8 cellular contexts compared by ENCODE assay signal in genomic region chr1:119611701-119612113, GRCh38. TPM values are rescaled to one million over a fixed set of nuclear protein-coding genes. Genes with fewer than 3 reads are reported as not detected.
DNase-seq lines count a peak whose midpoint lies in the region; ATAC-seq and TF ChIP-seq lines count a peak whose summit lies in the region.

No MANE protein-coding gene starts in this region.

- no peak overlapping the region for H3K27ac Mint-ChIP-seq in CD8-positive, alpha-beta T cell

- ATAC-seq in CD8-positive, alpha-beta T cell: no peak
- ATAC-seq in HG03139 (IDR thresholded peaks at IDR 0.05; ENCODE audit: unreplicated experiment): no peak

- no peaks in the 10 kb centered on the region for H3K9me3 Mint-ChIP-seq in CD8-positive, alpha-beta T cell

- H3K36me3 Mint-ChIP-seq in CD8-positive, alpha-beta T cell: no peaks in the 10 kb centered on the region

- H3K27ac ChIP-seq in CD8-positive, alpha-beta T cell (ENCODE audit: low read depth, low read length): no peak overlapping the region

- H3K9me3 ChIP-seq in CD8-positive, alpha-beta T cell (ENCODE audit: low read length): no peaks in the 10 kb centered on the region

- TF ChIP-seq CTCF in CD8-positive, alpha-beta T cell (IDR thresholded peaks at IDR 0.05): peak; percentile 52

- no peaks in the 10 kb centered on the region for H3K36me3 ChIP-seq in CD8-positive, alpha-beta T cell (ENCODE audit: insufficient read depth, low read length)

- no peaks in the 10 kb centered on the region for H3K27me3 ChIP-seq in CD8-positive, alpha-beta T cell (ENCODE audit: insufficient read depth, low read length)

- no peak overlapping the region for H3K4me3 ChIP-seq in CD8-positive, alpha-beta T cell (ENCODE audit: low read depth, low read length)

- CTCF ChIA-PET in CD8-positive, alpha-beta T cell (lab: Charles Lee): interaction anchor here (0.6 to 1.2 kb wide), 3 partner anchors 63 to 274 kb away, joined by 3 to 5 read pairs (median 3); no protein-coding TSS in a partner anchor
- CTCF ChIA-PET in HEK293T (lab: Yijun Ruan, JAX): interaction anchor here (0.6 to 1.4 kb wide), 10 partner anchors 9 to 239 kb away, joined by 3 to 11 read pairs (median 4); no protein-coding TSS in a partner anchor

- peak; percentile 18 to 58 (median 45) for DNase-seq in CD8-positive, alpha-beta T cell
- DNase-seq in HEK293T (ENCODE audit: extremely low spot score): peak; percentile 75
- DNase-seq in NCI-H345 (lab: John Stamatoyannopoulos, UW): peak; percentile 83
- DNase-seq in activated CD4-positive, alpha-beta T cell treated with anti-CD3 and anti-CD28 coated beads, Interleukin-2, amount 50 U/mL, for 4 hours: peak; percentile 11 to 31
- peak; percentile 85 for DNase-seq in ecto neural progenitor cell (ENCODE audit: low spot score)
- DNase-seq in medulla oblongata (ENCODE audit: extremely low spot score): peak; percentile 75
- DNase-seq in stimulated activated CD8-positive, alpha-beta memory T cell treated with anti-CD3 and anti-CD28 coated beads, Interleukin-4, amount 100 ng/mL, for 24 hours (ENCODE audit: low read depth): peak; percentile 41

- intact Hi-C loops in CD8-positive, alpha-beta T cell (cut with DNase I, micrococcal nuclease): no loop called here

- POLR2A ChIA-PET in CD8-positive, alpha-beta T cell (lab: Charles Lee): no interaction called here
- POLR2A ChIA-PET in HEK293T (lab: Yijun Ruan, JAX): no interaction called here

- H3K27me3 Mint-ChIP-seq in CD8-positive, alpha-beta T cell (ENCODE audit: low read depth): peaks cover 3% of the 10 kb centered on the region

- H3K4me1 Mint-ChIP-seq in CD8-positive, alpha-beta T cell (ENCODE audit: low read depth): no peaks in the 10 kb centered on the region

- no peaks in the 10 kb centered on the region for H3K4me1 ChIP-seq in CD8-positive, alpha-beta T cell (ENCODE audit: insufficient read depth, low read length)

- no peak overlapping the region for H3K4me3 Mint-ChIP-seq in CD8-positive, alpha-beta T cell

TF ChIP-seq in HEK293T, 16 proteins besides CTCF, POLR2A, EP300 and RAD21:
- TF ChIP-seq FOXK2 (IDR thresholded peaks at IDR 0.05) (no peak), NFRKB (IDR thresholded peaks at IDR 0.05) (no peak), PKNOX1 (IDR thresholded peaks at IDR 0.05) (no peak), ARNT (IDR thresholded peaks at IDR 0.05) (no peak)

RNA-seq across cellular contexts. Expression of gene ZNF697, which starts 36.4 kb away (rescaled TPM):
- not detected for total RNA-seq in CD8-positive, alpha-beta T cell

Comparison
In these comparisons a context has a peak if more than half of its experiments do, and no peak if none do; other contexts are left out.
1. DNase-seq: peak in every context shown above with its lines; median percentile 85 in ecto neural progenitor cell; 83 in NCI-H345; 75 in HEK293T; 75 in medulla oblongata; 45 in CD8-positive, alpha-beta T cell; 41 in stimulated activated CD8-positive, alpha-beta memory T cell treated with anti-CD3 and anti-CD28 coated beads, Interleukin-4, amount 100 ng/mL, for 24 hours; 21 in activated CD4-positive, alpha-beta T cell treated with anti-CD3 and anti-CD28 coated beads, Interleukin-2, amount 50 U/mL, for 4 hours.